ENCODE assay signal across 16 cellular contexts in the genomic region with DNA sequence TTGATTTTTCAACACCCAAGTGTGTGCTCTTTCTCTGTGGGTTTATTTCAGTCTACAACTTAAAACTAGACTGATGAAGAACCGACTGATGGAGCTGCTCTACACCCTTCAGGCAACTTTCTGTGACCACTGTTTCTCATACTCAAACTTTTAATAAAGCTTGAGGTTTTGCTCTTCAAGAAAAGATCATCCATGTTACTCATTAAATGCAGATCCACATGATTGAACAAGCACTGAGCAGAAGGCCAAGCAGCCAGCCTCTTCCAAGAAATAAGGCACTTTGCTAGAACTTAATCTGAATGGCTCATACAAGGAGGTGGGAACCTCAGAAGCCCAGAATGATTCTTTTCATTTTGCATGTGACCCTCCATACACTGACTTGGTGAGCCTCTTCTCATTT. TPM values are rescaled to one million over a fixed set of nuclear protein-coding genes. Genes with fewer than 3 reads are reported as not detected.
DNase-seq lines count a peak whose midpoint lies in the region; ATAC-seq and TF ChIP-seq lines count a peak whose summit lies in the region.
"Had no signal": no experiment of that assay in that cellular context is flagged by ENCODE, and none has a peak within 500 bp of the region (broad histone marks: within the 10 kb centered on the region; RNA-seq: fewer than 3 reads in every experiment).

No MANE protein-coding gene starts in this region.

- no peaks in the 10 kb centered on the region for H3K27me3 ChIP-seq in HAP-1 (ENCODE audit: low read depth)
- H3K27me3 ChIP-seq: heart left ventricle, left lung had no signal

- H3K36me3 ChIP-seq in HAP-1 (replicated peaks), result no peaks in the 10 kb centered on the region; the same call in 1 of the 2 replicates
- H3K36me3 ChIP-seq: heart left ventricle, left lung, tibial artery had no signal

- in situ Hi-C loops in Caki2 (cut with HindIII; ENCODE audit: low pct_unique_long_range_greater_than_20kb, low sequenced_read_pairs) (no loop called here), HAP-1 (cut with MboI; ENCODE audit: low sequenced_read_pairs) (no loop called here)

- peaks cover 84% of the 10 kb centered on the region for H3K36me3 Mint-ChIP-seq in activated T-helper 2 cell treated with anti-CD3 and anti-CD28 coated beads, Interferon-gamma antibody, Interleukin-2, Interleukin-4, amounts not matched to agents 10 μg/mL and 5 μg/mL and 100 μg/mL, durations not matched to agents 14 hours and 24 hours and 36 hours (ENCODE audit: low read depth)

- intact Hi-C loops in activated T-helper 2 cell treated with anti-CD3 and anti-CD28 coated beads, Interferon-gamma antibody, Interleukin-2, Interleukin-4, amounts not matched to agents 10 μg/mL and 5 μg/mL and 100 μg/mL, durations not matched to agents 14 hours and 24 hours and 36 hours (cut with micrococcal nuclease), result loop anchor here (2.0 kb wide), 1 partner anchor 70 kb away; no protein-coding TSS in a partner anchor

- H3K9me3 ChIP-seq in HAP-1, result no peaks in the 10 kb centered on the region
- H3K9me3 ChIP-seq: heart left ventricle, left lung, tibial artery had no signal

- H3K27me3 Mint-ChIP-seq in activated T-helper 2 cell treated with anti-CD3 and anti-CD28 coated beads, Interferon-gamma antibody, Interleukin-2, Interleukin-4, amounts not matched to agents 10 μg/mL and 5 μg/mL and 100 μg/mL, durations not matched to agents 14 hours and 24 hours and 36 hours (ENCODE audit: low read depth), result no peaks in the 10 kb centered on the region

- TF ChIP-seq CTCF in GM20000 (IDR thresholded peaks at IDR 0.05; ENCODE audit: extremely low read depth, missing control alignments), result no peak

- no peak overlapping the region for H3K4me3 ChIP-seq in HAP-1
- H3K4me3 ChIP-seq: heart left ventricle, left lung, tibial artery had no signal

- peak overlapping the region; percentile 60 for H3K27ac Mint-ChIP-seq in activated T-helper 2 cell treated with anti-CD3 and anti-CD28 coated beads, Interferon-gamma antibody, Interleukin-2, Interleukin-4, amounts not matched to agents 10 μg/mL and 5 μg/mL and 100 μg/mL, durations not matched to agents 14 hours and 24 hours and 36 hours

- peak; percentile 48 for DNase-seq in Caki2 (ENCODE audit: low read depth)
- DNase-seq in activated T-helper 2 cell treated with anti-CD3 and anti-CD28 coated beads, Interferon-gamma antibody, Interleukin-2, Interleukin-4, amounts not matched to agents 10 μg/mL and 5 μg/mL and 100 μg/mL, durations not matched to agents 14 hours and 24 hours and 36 hours (ENCODE audit: low spot score), result no peak
- DNase-seq in GM20000 (ENCODE audit: low spot score), result no peak
- no peak for DNase-seq in HPDE6-E6E7 (ENCODE audit: extremely low spot score)
- DNase-seq in HAP-1 (ENCODE audit: low spot score in 2 of 2), result no peak
- DNase-seq: activated CD8-positive, alpha-beta memory T cell treated with anti-CD3 and anti-CD28 coated beads, Interleukin-2, amount 50 U/mL, for 4 hours; DMS153; H7; heart left ventricle; left lung; NCI-H1417 treated with DMSO at 0.1 percent for 48 hours; PC-3; tibial artery had no signal

- no peaks in the 10 kb centered on the region for H3K9me3 Mint-ChIP-seq in activated T-helper 2 cell treated with anti-CD3 and anti-CD28 coated beads, Interferon-gamma antibody, Interleukin-2, Interleukin-4, amounts not matched to agents 10 μg/mL and 5 μg/mL and 100 μg/mL, durations not matched to agents 14 hours and 24 hours and 36 hours

- H3K4me1 Mint-ChIP-seq in activated T-helper 2 cell treated with anti-CD3 and anti-CD28 coated beads, Interferon-gamma antibody, Interleukin-2, Interleukin-4, amounts not matched to agents 10 μg/mL and 5 μg/mL and 100 μg/mL, durations not matched to agents 14 hours and 24 hours and 36 hours (ENCODE audit: low read depth), result peaks cover 47% of the 10 kb centered on the region

- H3K4me1 ChIP-seq in HAP-1, result no peaks in the 10 kb centered on the region
- H3K4me1 ChIP-seq: heart left ventricle, left lung, tibial artery had no signal

- peak; percentile 45 for ATAC-seq in GM19397 (IDR thresholded peaks at IDR 0.05; ENCODE audit: unreplicated experiment)
- ATAC-seq in HG03135 (IDR thresholded peaks at IDR 0.05; ENCODE audit: unreplicated experiment), result peak; percentile 64
- no peak for ATAC-seq in HG03520 (IDR thresholded peaks at IDR 0.05; ENCODE audit: unreplicated experiment)
- ATAC-seq: heart left ventricle, left lung, PC-3 had no signal

- H3K4me3 Mint-ChIP-seq in activated T-helper 2 cell treated with anti-CD3 and anti-CD28 coated beads, Interferon-gamma antibody, Interleukin-2, Interleukin-4, amounts not matched to agents 10 μg/mL and 5 μg/mL and 100 μg/mL, durations not matched to agents 14 hours and 24 hours and 36 hours (ENCODE audit: low read depth), result no peak overlapping the region

RNA-seq across cellular contexts. Expression of a gene that starts 8.7 kb away (rescaled TPM):
- 0.06 and 0.57 TPM in 2 replicates for total RNA-seq in Caki2 (2014; rRNA removed; shearing (Covaris generic); ENCODE audit: low replicate concordance)
- 99.5 TPM in 2 replicates for total RNA-seq in activated T-helper 2 cell treated with anti-CD3 and anti-CD28 coated beads, Interferon-gamma antibody, Interleukin-2, Interleukin-4, amounts not matched to agents 10 μg/mL and 5 μg/mL and 100 μg/mL, durations not matched to agents 14 hours and 24 hours and 36 hours

Comparison
In these comparisons a context has a peak if more than half of its experiments do, and no peak if none do; other contexts are left out.
1. RNA of a gene that starts 8.7 kb away (total RNA-seq): 99.5 TPM in activated T-helper 2 cell treated with anti-CD3 and anti-CD28 coated beads, Interferon-gamma antibody, Interleukin-2, Interleukin-4, amounts not matched to agents 10 μg/mL and 5 μg/mL and 100 μg/mL, durations not matched to agents 14 hours and 24 hours and 36 hours; 0.06 to 0.57 TPM in Caki2; every median in the first group is over 10 times any median in the second.